In genomic region chr1:108556501-108556900, GRCh38 we compare ENCODE assay signal across 1 cellular context.
TF ChIP-seq lines count a peak whose summit lies in the region.

No MANE protein-coding gene starts in this region.

TF ChIP-seq in GM12878, 131 proteins besides CTCF, POLR2A, EP300 and RAD21 (continued from another document):
- TF ChIP-seq E2F4 (IDR thresholded peaks at IDR 0.05; ENCODE audit: low read depth, low read length), result no peak
- TF ChIP-seq PRDM15 (CRISPR knock-in tag; IDR thresholded peaks at IDR 0.05), result no peak
